ENCODE assay signal across 9 cellular contexts in the genomic region with DNA sequence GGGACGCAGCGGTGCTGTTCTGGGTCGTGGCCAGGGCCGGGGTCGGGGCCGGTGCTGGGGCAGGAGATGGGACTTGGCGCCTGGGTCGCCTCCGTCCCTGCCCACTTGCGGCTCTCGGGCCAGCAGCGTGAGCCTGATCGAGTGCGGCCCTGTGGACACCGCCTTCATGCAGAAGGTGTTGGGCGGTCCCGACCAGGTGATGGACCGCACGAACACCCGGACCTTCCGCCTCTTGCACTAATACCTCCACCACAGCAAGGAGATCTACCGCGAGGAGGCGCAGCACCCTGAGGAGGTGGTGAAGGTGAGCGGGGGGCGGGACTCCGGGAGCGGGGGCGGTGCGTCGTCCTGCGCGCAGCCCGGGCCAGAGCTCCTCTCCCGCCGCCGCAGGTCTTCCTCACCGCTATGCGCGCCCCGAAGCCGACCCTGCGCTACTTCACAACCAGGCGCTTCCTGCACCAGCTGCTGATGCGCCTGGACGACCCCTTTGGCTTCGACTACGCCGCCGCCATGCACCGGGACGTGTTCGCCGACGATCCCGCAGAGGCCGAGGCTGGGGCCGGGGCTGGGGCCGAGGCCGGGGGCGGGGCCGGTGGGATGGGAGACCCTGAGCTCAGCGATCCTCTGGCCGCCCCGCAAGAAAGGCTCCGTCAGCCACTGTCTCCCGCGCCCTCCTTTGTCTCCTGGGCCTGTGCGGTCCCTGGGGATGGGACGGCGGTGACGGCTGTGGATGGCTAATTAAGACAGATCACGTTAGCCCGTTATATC. TPM values are rescaled to one million over a fixed set of nuclear protein-coding genes. Genes with fewer than 3 reads are reported as not detected.
DNase-seq lines count a peak whose midpoint lies in the region; ATAC-seq and TF ChIP-seq lines count a peak whose summit lies in the region.
"Had no signal": no experiment of that assay in that cellular context is flagged by ENCODE, and none has a peak within 500 bp of the region (broad histone marks: within the 10 kb centered on the region; RNA-seq: fewer than 3 reads in every experiment).

No MANE protein-coding gene starts in this region.

- peaks cover 16% of the 10 kb centered on the region for H3K4me1 Mint-ChIP-seq in activated CD4-positive, alpha-beta T cell treated with anti-CD3 and anti-CD28 coated beads, Interleukin-2, amount 10 ng/mL, durations not matched to agents 7 days and 5 days
- peaks cover 9% of the 10 kb centered on the region for H3K4me1 Mint-ChIP-seq in nephron

- no peak for ATAC-seq in GM18858 (IDR thresholded peaks at IDR 0.05; ENCODE audit: unreplicated experiment)

- no peak overlapping the region for H3K27ac Mint-ChIP-seq in activated CD4-positive, alpha-beta T cell treated with anti-CD3 and anti-CD28 coated beads, Interleukin-2, amount 10 ng/mL, durations not matched to agents 7 days and 5 days
- H3K27ac Mint-ChIP-seq in nephron, result no peak overlapping the region

- WGBS in thymus, result 23% methylated on average over 74 of the region's 74 CpGs

- H3K9me3 ChIP-seq in thymus (ENCODE audit: control insufficient read depth), result no peaks in the 10 kb centered on the region

- H3K27me3 Mint-ChIP-seq in activated CD4-positive, alpha-beta T cell treated with anti-CD3 and anti-CD28 coated beads, Interleukin-2, amount 10 ng/mL, durations not matched to agents 7 days and 5 days, result no peaks in the 10 kb centered on the region
- H3K27me3 Mint-ChIP-seq in nephron (ENCODE audit: low read depth), result peaks cover 13% of the 10 kb centered on the region

- POLR2A ChIA-PET in activated CD4-positive, alpha-beta T cell treated with anti-CD3 and anti-CD28 coated beads, Interleukin-2, amount 10 ng/mL, durations not matched to agents 7 days and 5 days (lab: Charles Lee), result no interaction called here

- H3K27me3 ChIP-seq in thymus (ENCODE audit: control insufficient read depth, insufficient read depth), result no peaks in the 10 kb centered on the region

- peak overlapping the region; percentile 50 for H3K4me3 ChIP-seq in thymus (ENCODE audit: low read length)

- H3K36me3 ChIP-seq in thymus (ENCODE audit: control insufficient read depth, insufficient read depth), result peaks cover 10% of the 10 kb centered on the region

- no peak overlapping the region for H3K27ac ChIP-seq in thymus (ENCODE audit: low read depth)
- H3K27ac ChIP-seq: epithelial cell of prostate had no signal

- peak; percentile 40 to 58 (median 42) for TF ChIP-seq CTCF in nephron (IDR thresholded peaks at IDR 0.05; ENCODE audit: unreplicated experiment in 3 of 3)

- peaks cover 3% of the 10 kb centered on the region for H3K36me3 Mint-ChIP-seq in activated CD4-positive, alpha-beta T cell treated with anti-CD3 and anti-CD28 coated beads, Interleukin-2, amount 10 ng/mL, durations not matched to agents 7 days and 5 days (ENCODE audit: low read depth)
- H3K36me3 Mint-ChIP-seq in nephron (ENCODE audit: low read depth), result peaks cover 3% of the 10 kb centered on the region

- CTCF ChIA-PET in activated CD4-positive, alpha-beta T cell treated with anti-CD3 and anti-CD28 coated beads, Interleukin-2, amount 10 ng/mL, durations not matched to agents 7 days and 5 days (lab: Charles Lee), result interaction anchor here (1.1 to 1.7 kb wide), 5 partner anchors 10 to 30 kb away, joined by 3 to 10 read pairs (median 5); a partner anchor contains a TSS

- peak; percentile 87 for DNase-seq in GM19238 (ENCODE audit: insufficient read length, low spot score)
- DNase-seq in NCI-H1092 treated with DMSO at 0.1 percent for 48 hours (lab: John Stamatoyannopoulos, UW), result peak; percentile 77
- peak; percentile 83 for DNase-seq in activated CD4-positive, alpha-beta T cell treated with anti-CD3 and anti-CD28 coated beads, Interleukin-2, amount 10 ng/mL, durations not matched to agents 7 days and 5 days
- peak; percentile 73 for DNase-seq in effector CD4-positive, alpha-beta T cell
- DNase-seq in Kasumi-1 (lab: John Stamatoyannopoulos, UW), result no peak

- H3K4me3 Mint-ChIP-seq in activated CD4-positive, alpha-beta T cell treated with anti-CD3 and anti-CD28 coated beads, Interleukin-2, amount 10 ng/mL, durations not matched to agents 7 days and 5 days, result peak overlapping the region; percentile 52
- H3K4me3 Mint-ChIP-seq in nephron, result peak overlapping the region; percentile 68 to 70 (median 69)

- H3K4me1 ChIP-seq in thymus (ENCODE audit: control insufficient read depth, insufficient read depth, low read length), result peaks cover 8% of the 10 kb centered on the region

- no peaks in the 10 kb centered on the region for H3K9me3 Mint-ChIP-seq in activated CD4-positive, alpha-beta T cell treated with anti-CD3 and anti-CD28 coated beads, Interleukin-2, amount 10 ng/mL, durations not matched to agents 7 days and 5 days
- H3K9me3 Mint-ChIP-seq in nephron, result no peaks in the 10 kb centered on the region

RNA-seq across cellular contexts. Expression of a gene that starts 4.5 kb away (rescaled TPM):
- total RNA-seq in activated CD4-positive, alpha-beta T cell treated with anti-CD3 and anti-CD28 coated beads, Interleukin-2, amount 10 ng/mL, durations not matched to agents 7 days and 5 days, result under 1 TPM; 0.73 to 0.97 TPM
- 6.1 TPM for polyA plus RNA-seq in thymus

RNA-seq across cellular contexts. Expression of a gene that starts 12.2 kb away (rescaled TPM):
- total RNA-seq in activated CD4-positive, alpha-beta T cell treated with anti-CD3 and anti-CD28 coated beads, Interleukin-2, amount 10 ng/mL, durations not matched to agents 7 days and 5 days, result 10 to 100 TPM; 16.4 to 18.8 TPM
- 33.6 TPM for polyA plus RNA-seq in thymus

RNA-seq across cellular contexts. Expression of a gene that starts 13.7 kb away (rescaled TPM):
- 10 to 100 TPM; 72.5 to 86.1 TPM for total RNA-seq in activated CD4-positive, alpha-beta T cell treated with anti-CD3 and anti-CD28 coated beads, Interleukin-2, amount 10 ng/mL, durations not matched to agents 7 days and 5 days
- 89.3 TPM for polyA plus RNA-seq in thymus

RNA-seq across cellular contexts. Expression of a gene that starts 18.6 kb away (rescaled TPM):
- 10 to 100 TPM; 56.7 to 62.3 TPM for total RNA-seq in activated CD4-positive, alpha-beta T cell treated with anti-CD3 and anti-CD28 coated beads, Interleukin-2, amount 10 ng/mL, durations not matched to agents 7 days and 5 days
- 45.2 TPM for polyA plus RNA-seq in thymus

RNA-seq across cellular contexts. Expression of a gene that starts 29.3 kb away (rescaled TPM):
- total RNA-seq in activated CD4-positive, alpha-beta T cell treated with anti-CD3 and anti-CD28 coated beads, Interleukin-2, amount 10 ng/mL, durations not matched to agents 7 days and 5 days, result 10 to 100 TPM; 17.4 to 18.5 TPM
- polyA plus RNA-seq in thymus, result 5.1 TPM

Comparison
In these comparisons a context has a peak if more than half of its experiments do, and no peak if none do; other contexts are left out.
1. DNase-seq: peak in GM19238 (single experiment), NCI-H1092 treated with DMSO at 0.1 percent for 48 hours (single experiment), activated CD4-positive, alpha-beta T cell treated with anti-CD3 and anti-CD28 coated beads, Interleukin-2, amount 10 ng/mL, durations not matched to agents 7 days and 5 days (single experiment) and effector CD4-positive, alpha-beta T cell (single experiment); none in Kasumi-1 (0 of 2).